ENCODE assay signal across 17 cellular contexts in the genomic region with DNA sequence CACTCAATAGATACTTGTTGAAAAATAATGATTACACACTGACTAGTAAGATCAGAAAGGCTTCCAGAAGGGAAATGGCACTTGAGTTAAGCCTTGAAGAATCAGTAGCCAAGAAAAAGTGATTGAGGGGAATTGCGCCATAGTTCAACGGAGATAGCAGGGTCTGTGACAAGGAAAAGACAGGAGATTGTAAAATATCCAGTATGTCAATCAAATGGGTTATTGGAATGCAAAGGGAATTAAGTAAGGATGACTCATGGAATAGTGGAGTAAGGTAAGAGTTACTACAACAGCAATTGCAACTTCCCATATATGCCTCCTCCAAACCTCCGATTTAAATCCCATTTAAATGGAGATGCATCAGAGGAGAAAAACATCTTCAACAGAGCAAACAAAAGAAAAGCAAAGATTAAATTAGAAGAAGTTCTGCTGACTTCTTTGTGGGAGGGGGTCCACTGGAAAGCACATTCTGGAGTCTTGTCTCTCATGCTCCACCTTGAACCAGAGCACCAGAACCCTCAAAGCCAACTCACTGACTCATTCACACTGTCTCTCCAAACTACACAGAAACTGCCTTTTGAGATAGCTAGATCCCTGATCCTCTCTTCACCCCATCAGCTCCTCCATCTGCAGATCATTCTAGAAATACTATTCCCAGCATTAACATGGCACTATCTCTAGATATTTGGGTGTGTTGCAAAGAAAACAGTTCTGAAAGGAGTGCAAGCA.
"Had no signal": no experiment of that assay in that cellular context is flagged by ENCODE, and none has a peak within 500 bp of the region (broad histone marks: within the 10 kb centered on the region; RNA-seq: fewer than 3 reads in every experiment).

No MANE protein-coding gene starts in this region.

- H3K27ac ChIP-seq: cardiac muscle cell, esophagus squamous epithelium, suprapubic skin, transverse colon had no signal

- H3K36me3 ChIP-seq: cardiac muscle cell, esophagus squamous epithelium, suprapubic skin, transverse colon had no signal

- H3K4me2 ChIP-seq: smooth muscle cell had no signal

- DNase-seq: activated CD4-positive, alpha-beta T cell treated with anti-CD3 and anti-CD28 coated beads, Interleukin-2, amount 10 ng/mL, durations not matched to agents 24 days and 14 days; activated CD4-positive, CD25-positive, alpha-beta regulatory T cell; activated CD8-positive, alpha-beta T cell treated with anti-CD3 and anti-CD28 coated beads for 36 hours; activated naive CD4-positive, alpha-beta T cell treated with anti-CD3 and anti-CD28 coated beads, Interleukin-2, amount 50 U/mL, for 16 hours; activated T-cell treated with anti-CD3 and anti-CD28 coated beads, Interleukin-2, amount 50 U/mL, for 1 hour; dermis blood vessel endothelial cell; effector memory CD4-positive, alpha-beta T cell; esophagus squamous epithelium; islet precursor cell; right cardiac atrium; stimulated activated CD4-positive, alpha-beta T cell treated with anti-CD3 and anti-CD28 coated beads, Interleukin-4, amount 100 ng/mL, for 1 hour; stimulated activated naive CD8-positive, alpha-beta T cell treated with anti-CD3 and anti-CD28 coated beads, Interleukin-15, amount 100 ng/mL, for 72 hours; transverse colon had no signal

- ATAC-seq: activated CD8-positive, alpha-beta T cell treated with anti-CD3 and anti-CD28 coated beads for 36 hours; activated T-helper 17 cell treated with anti-CD3 and anti-CD28 coated beads, Interleukin-2, amount 50 U/mL, for 72 hours; right cardiac atrium; stimulated activated naive CD8-positive, alpha-beta T cell treated with anti-CD3 and anti-CD28 coated beads, Interleukin-15, amount 100 ng/mL, for 72 hours had no signal

- H3K27me3 ChIP-seq: esophagus squamous epithelium, suprapubic skin, transverse colon had no signal

- H3K9me3 ChIP-seq: esophagus squamous epithelium, suprapubic skin, transverse colon had no signal

- H3K4me1 ChIP-seq: esophagus squamous epithelium, transverse colon had no signal

- H3K4me3 ChIP-seq: cardiac muscle cell, esophagus squamous epithelium, smooth muscle cell, suprapubic skin, transverse colon had no signal
